ENCODE assay signal across 8 cellular contexts in the genomic region with DNA sequence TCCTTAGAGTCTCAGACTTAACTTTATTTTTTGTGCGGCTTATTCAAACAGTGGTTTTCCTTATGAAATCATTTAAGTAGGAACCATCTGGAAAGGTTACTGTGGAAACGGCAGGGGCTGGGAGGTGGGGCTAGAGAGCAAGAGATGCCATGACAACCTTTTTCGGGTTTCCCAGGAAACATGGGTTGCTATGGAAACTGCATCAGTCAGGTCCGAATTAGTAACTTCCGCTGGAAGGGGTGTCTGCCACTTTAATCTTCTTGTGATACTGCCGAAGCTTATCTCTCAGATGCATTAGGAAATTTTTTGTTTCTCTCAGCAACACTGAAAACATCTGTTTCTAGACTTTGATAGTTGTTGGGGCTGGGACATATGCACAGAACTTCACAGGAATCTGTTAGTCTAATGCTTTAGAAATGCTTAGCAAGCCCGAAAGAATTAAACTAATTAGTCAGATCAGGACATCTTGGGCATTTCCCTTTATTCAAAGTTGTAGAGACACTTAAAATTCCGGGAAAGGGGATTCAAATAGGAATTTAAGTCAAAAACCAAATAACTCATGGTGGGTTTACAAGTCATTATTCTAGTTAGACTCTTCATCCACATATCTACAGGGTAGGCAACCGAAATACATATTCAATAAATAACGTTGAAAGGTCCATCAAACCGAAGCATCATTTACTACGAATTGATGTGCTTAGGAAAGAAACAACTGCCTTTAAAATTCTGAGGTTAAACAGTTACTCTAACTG.
DNase-seq lines count a peak whose midpoint lies in the region; ATAC-seq and TF ChIP-seq lines count a peak whose summit lies in the region.

No MANE protein-coding gene starts in this region.

- ATAC-seq in DND-41 (ENCODE audit: insufficient read depth, low read depth) (0 out of 3 replicates have a peak, but pooled peaks have one; percentile 7), HG02759 (IDR thresholded peaks at IDR 0.05; ENCODE audit: unreplicated experiment) (no peak), GM18511 (IDR thresholded peaks at IDR 0.05; ENCODE audit: unreplicated experiment) (no peak)

- peaks cover 67% of the 10 kb centered on the region for H3K4me1 ChIP-seq in DND-41 (ENCODE audit: insufficient read depth, low read length)

- H3K4me2 ChIP-seq in DND-41 (ENCODE audit: insufficient read depth, low read length), result peak overlapping the region; percentile 81

- H3K79me2 ChIP-seq in DND-41 (ENCODE audit: insufficient read depth, low read length), result peaks cover 4% of the 10 kb centered on the region; the same call in 1 of the 2 replicates

- H3K27ac ChIP-seq in DND-41 (ENCODE audit: low read length), result peak overlapping the region; percentile 86

- peak overlapping the region; percentile 20 to 56; a peak in 3 of 4 replicates for H3K4me3 ChIP-seq in DND-41 (ENCODE audit: low read depth in 1 of 2, low read length in 2 of 2)

- H2AFZ ChIP-seq in DND-41 (ENCODE audit: low read depth, low read length), result peak overlapping the region; percentile 67; the same call in 1 of the 2 replicates

- no peak for TF ChIP-seq CTCF in DND-41 (IDR thresholded peaks at IDR 0.05; ENCODE audit: borderline replicate concordance, extremely low read depth, low read length, poor library complexity, severe bottlenecking)

- H4K20me1 ChIP-seq in DND-41 (ENCODE audit: insufficient read depth, low read length), result no peaks in the 10 kb centered on the region

- no peaks in the 10 kb centered on the region; the same call in 1 of the 2 replicates for H3K36me3 ChIP-seq in DND-41 (ENCODE audit: insufficient read depth, low read length)

- DNase-seq in DND-41 (peak; percentile 59), NCI-H1694 (lab: John Stamatoyannopoulos, UW) (peak; percentile 71), activated T-cell treated with anti-CD3 and anti-CD28 coated beads for 1 hour (ENCODE audit: low read depth) (peak; percentile 56), iPS-NIHi7 (ENCODE audit: extremely low spot score) (peak; percentile 27), Kasumi-1 (lab: John Stamatoyannopoulos, UW) (no peak)
- DNase-seq in stimulated activated CD8-positive, alpha-beta memory T cell treated with anti-CD3 and anti-CD28 coated beads, Interleukin-2, amount 100 ng/mL, for 48 hours (ENCODE audit: low read depth in 2 of 2), result peak; percentile 42 to 53

- peaks cover 30% of the 10 kb centered on the region for H3K27me3 ChIP-seq in DND-41 (ENCODE audit: insufficient read depth, low read length, poor library complexity)

- peak overlapping the region; percentile 52 for H3K9ac ChIP-seq in DND-41 (ENCODE audit: low read depth, low read length)

- no peaks in the 10 kb centered on the region for H3K9me3 ChIP-seq in DND-41 (ENCODE audit: insufficient read depth, low read length, severe bottlenecking)

Comparison
In these comparisons a context has a peak if more than half of its experiments do, and no peak if none do; other contexts are left out.
1. DNase-seq: peak in DND-41 (single experiment), NCI-H1694 (single experiment), activated T-cell treated with anti-CD3 and anti-CD28 coated beads for 1 hour (single experiment), iPS-NIHi7 (single experiment) and stimulated activated CD8-positive, alpha-beta memory T cell treated with anti-CD3 and anti-CD28 coated beads, Interleukin-2, amount 100 ng/mL, for 48 hours (2 of 2); none in Kasumi-1 (0 of 2).